In genomic region chr17:47872019-47872650, GRCh38 we compare ENCODE assay signal across 15 cellular contexts. TPM values are rescaled to one million over a fixed set of nuclear protein-coding genes. Genes with fewer than 3 reads are reported as not detected.
DNase-seq lines count a peak whose midpoint lies in the region; ATAC-seq and TF ChIP-seq lines count a peak whose summit lies in the region.
"Had no signal": no experiment of that assay in that cellular context is flagged by ENCODE, and none has a peak within 500 bp of the region (broad histone marks: within the 10 kb centered on the region; RNA-seq: fewer than 3 reads in every experiment).

No MANE protein-coding gene starts in this region.

- peak overlapping the region; percentile 44 for H3K9ac ChIP-seq in ES-I3 (ENCODE audit: low read depth, low read length)

- peaks cover 37% of the 10 kb centered on the region for H3K4me1 ChIP-seq in ES-I3 (ENCODE audit: insufficient read depth, low read length)
- H3K4me1 ChIP-seq in esophagus squamous epithelium = peaks cover 4 to 17% (median 9%) of the 10 kb centered on the region in 3 donors
- H3K4me1 ChIP-seq in tibial nerve = peaks cover 0 to 14% (median 3%) of the 10 kb centered on the region in 4 donors
- H3K4me1 ChIP-seq: transverse colon had no signal

- no peaks in the 10 kb centered on the region for H3K9me3 Mint-ChIP-seq in mesothelial cell of epicardium
- H3K9me3 Mint-ChIP-seq: activated naive CD4-positive, alpha-beta T cell treated with anti-CD3 and anti-CD28 coated beads, Interleukin-2, amount 50 U/mL, for 24 hours; central memory CD8-positive, alpha-beta T cell had no signal

- peaks cover 10% of the 10 kb centered on the region for H3K27me3 Mint-ChIP-seq in mesothelial cell of epicardium (ENCODE audit: low read depth)

- intact Hi-C loops in esophagus squamous epithelium (cut with DNase I) = no loop called here

- peaks cover 53% of the 10 kb centered on the region for H3K4me1 Mint-ChIP-seq in mesothelial cell of epicardium
- H3K4me1 Mint-ChIP-seq: activated naive CD4-positive, alpha-beta T cell treated with anti-CD3 and anti-CD28 coated beads, Interleukin-2, amount 50 U/mL, for 24 hours; central memory CD8-positive, alpha-beta T cell had no signal

- no peaks in the 10 kb centered on the region for H3K9me3 ChIP-seq in ES-I3 (ENCODE audit: control insufficient read depth, insufficient read depth, low read length)
- H3K9me3 ChIP-seq in esophagus squamous epithelium = no peaks in the 10 kb centered on the region
- H3K9me3 ChIP-seq in tibial nerve = no peaks in the 10 kb centered on the region
- H3K9me3 ChIP-seq: MG63, ovary, transverse colon had no signal

- no peak for ATAC-seq in HG03135 (IDR thresholded peaks at IDR 0.05; ENCODE audit: unreplicated experiment)
- ATAC-seq in HG03439 (IDR thresholded peaks at IDR 0.05; ENCODE audit: unreplicated experiment) = no peak

- peak overlapping the region; percentile 30; the same call in 1 of the 2 replicates for H3K27ac ChIP-seq in RWPE1
- no peak overlapping the region for H3K27ac ChIP-seq in esophagus squamous epithelium
- H3K27ac ChIP-seq in tibial nerve = peak overlapping the region in 1 of 4 donors; percentile 41
- H3K27ac ChIP-seq: ovary, transverse colon had no signal

- no peaks in the 10 kb centered on the region for H3K36me3 ChIP-seq in ES-I3 (ENCODE audit: insufficient read depth, low read length)
- H3K36me3 ChIP-seq in esophagus squamous epithelium = no peaks in the 10 kb centered on the region
- no peaks in the 10 kb centered on the region for H3K36me3 ChIP-seq in tibial nerve
- H3K36me3 ChIP-seq: MG63, ovary, transverse colon had no signal

- peaks cover 0 to 90% (median 3%) of the 10 kb centered on the region in 4 donors for H3K27me3 ChIP-seq in esophagus squamous epithelium
- peaks cover 0 to 67% of the 10 kb centered on the region in 2 donors for H3K27me3 ChIP-seq in tibial nerve
- H3K27me3 ChIP-seq: MG63, ovary had no signal

- H3K27ac Mint-ChIP-seq in mesothelial cell of epicardium = peak overlapping the region; percentile 30
- H3K27ac Mint-ChIP-seq: activated naive CD4-positive, alpha-beta T cell treated with anti-CD3 and anti-CD28 coated beads, Interleukin-2, amount 50 U/mL, for 24 hours had no signal

- POLR2A ChIA-PET in RWPE1 (lab: Yijun Ruan, JAX; ENCODE audit: low non-redundant PET) = no interaction called here

- CTCF ChIA-PET in RWPE1 (lab: Yijun Ruan, JAX) = interaction anchor here (0.7 to 2.1 kb wide), 4 partner anchors 17 to 84 kb away, joined by 3 to 8 read pairs (median 4); no protein-coding TSS in a partner anchor

- H3K4me3 ChIP-seq in esophagus squamous epithelium = peak overlapping the region in 3 of 4 donors; percentile 10 to 42 (median 22)
- H3K4me3 ChIP-seq in tibial nerve = no peak overlapping the region
- H3K4me3 ChIP-seq: MG63, ovary, transverse colon had no signal

- TF ChIP-seq POLR2A in esophagus squamous epithelium (IDR thresholded peaks at IDR 0.05) = no peak
- no peak for TF ChIP-seq POLR2A in tibial nerve (IDR thresholded peaks at IDR 0.05)

- H3K4me3 Mint-ChIP-seq in mesothelial cell of epicardium = peak overlapping the region; percentile 55
- H3K4me3 Mint-ChIP-seq: activated naive CD4-positive, alpha-beta T cell treated with anti-CD3 and anti-CD28 coated beads, Interleukin-2, amount 50 U/mL, for 24 hours; central memory CD8-positive, alpha-beta T cell had no signal

- no peak for TF ChIP-seq EP300 in tibial nerve (IDR thresholded peaks at IDR 0.05)

- no peak for DNase-seq in RWPE1 (ENCODE audit: low spot score)
- DNase-seq in esophagus squamous epithelium (lab: John Stamatoyannopoulos, UW) = no peak
- no peak for DNase-seq in mesothelial cell of epicardium (ENCODE audit: low spot score in 2 of 2, unreplicated experiment in 2 of 2)
- no peak for DNase-seq in tibial nerve (ENCODE audit: low spot score in 2 of 2)
- DNase-seq in NCI-H345 treated with DMSO at 0.1 percent for 48 hours (lab: John Stamatoyannopoulos, UW; ENCODE audit: unreplicated experiment) = no peak
- DNase-seq: MG63; OCI-M1; ovary; stimulated activated CD4-positive, alpha-beta T cell treated with anti-CD3 and anti-CD28 coated beads, Interleukin-12 subunit alpha, Interleukin-12 subunit beta, amount 100 ng/mL, for 4 hours; transverse colon had no signal

- TF ChIP-seq CTCF in RWPE1 (conservative IDR thresholded peaks at IDR 0.05; ENCODE audit: low read depth) (no peak), esophagus squamous epithelium (IDR thresholded peaks at IDR 0.05) (no peak), mesothelial cell of epicardium (IDR thresholded peaks at IDR 0.05; ENCODE audit: unreplicated experiment) (no peak), tibial nerve (IDR thresholded peaks at IDR 0.05) (no peak)

- WGBS in esophagus squamous epithelium, 2 donors = 13 to 14% methylated on average over 3 to 6 of the region's 29 CpGs
- WGBS in tibial nerve, 2 donors = 14 to 27% methylated on average over 29 of the region's 29 CpGs

- no peaks in the 10 kb centered on the region for H3K36me3 Mint-ChIP-seq in mesothelial cell of epicardium
- H3K36me3 Mint-ChIP-seq: activated naive CD4-positive, alpha-beta T cell treated with anti-CD3 and anti-CD28 coated beads, Interleukin-2, amount 50 U/mL, for 24 hours had no signal

RNA-seq across cellular contexts. Expression of gene SP6, which starts 21.2 kb away (rescaled TPM):
- total RNA-seq in esophagus squamous epithelium (1 to 10 TPM; 1.1 to 6.4 (median 3.8) TPM), mesothelial cell of epicardium (15.9 to 17.6 TPM (median 16.0 TPM) in 3 replicates), tibial nerve (1 to 10 TPM in 1 of 4 donors, under 1 TPM in 3; 0.30 to 1.3 (median 0.71) TPM)

RNA-seq across cellular contexts. Expression of gene SP2, which starts 23.9 kb away (rescaled TPM):
- total RNA-seq in esophagus squamous epithelium (1 to 10 TPM; 4.0 to 9.9 (median 9.2) TPM), mesothelial cell of epicardium (17.0 to 18.0 TPM (median 17.0 TPM) in 3 replicates), tibial nerve (1 to 10 TPM; 5.9 to 7.2 (median 7.1) TPM)

RNA-seq across cellular contexts. Expression of gene SCRN2, which starts 31.1 kb away (rescaled TPM):
- total RNA-seq in esophagus squamous epithelium (10 to 100 TPM; 13.9 to 24.8 (median 17.8) TPM), mesothelial cell of epicardium (49.7 to 50.7 TPM (median 50.7 TPM) in 3 replicates), tibial nerve (10 to 100 TPM; 49.8 to 68.6 (median 56.6) TPM)

RNA-seq across cellular contexts. Expression of gene LRRC46, which starts 40.7 kb away (rescaled TPM):
- total RNA-seq in esophagus squamous epithelium = under 1 TPM in 1 of 4 donors, not detected in 3; 0.18 TPM
- total RNA-seq in mesothelial cell of epicardium = 0.16 TPM in 1 of 3 replicates, not detected in the others
- under 1 TPM in 1 of 4 donors, not detected in 3; 0.60 TPM for total RNA-seq in tibial nerve

RNA-seq across cellular contexts. Expression of gene MRPL10, which starts 40.8 kb away (rescaled TPM):
- total RNA-seq in esophagus squamous epithelium = 10 to 100 TPM; 23.2 to 36.6 (median 30.0) TPM
- 41.0 to 46.5 TPM (median 45.6 TPM) in 3 replicates for total RNA-seq in mesothelial cell of epicardium
- 10 to 100 TPM; 23.4 to 33.4 (median 29.9) TPM for total RNA-seq in tibial nerve

Comparison
In these comparisons a context has a peak if more than half of its experiments do, and no peak if none do; other contexts are left out.
1. H3K4me3 ChIP-seq: peak in esophagus squamous epithelium (3 of 4); none in tibial nerve (0 of 4).